Comparison of ENCODE assay signal across 13 cellular contexts in genomic region chr7:36387437-36388345, GRCh38. TPM values are rescaled to one million over a fixed set of nuclear protein-coding genes. Genes with fewer than 3 reads are reported as not detected.
DNase-seq lines count a peak whose midpoint lies in the region; ATAC-seq, FAIRE-seq and TF ChIP-seq lines count a peak whose summit lies in the region.
"Had no signal": no experiment of that assay in that cellular context is flagged by ENCODE, and none has a peak within 500 bp of the region (broad histone marks: within the 10 kb centered on the region; RNA-seq: fewer than 3 reads in every experiment).

No MANE protein-coding gene starts in this region.

- no peak overlapping the region for H3K9ac ChIP-seq in SK-N-SH

- CTCF ChIA-PET in SK-N-SH (lab: Yijun Ruan, JAX), result interaction anchor here (1.0 to 5.8 kb wide), 5 partner anchors 21 to 794 kb away, joined by 3 to 33 read pairs (median 6); a partner anchor contains a TSS

- peaks cover 30% of the 10 kb centered on the region for H3K79me2 ChIP-seq in SK-N-SH (ENCODE audit: insufficient read depth)

- H3K27ac ChIP-seq in SK-N-SH (ENCODE audit: low read depth in 2 of 2, low read length in 1 of 2) (no peak overlapping the region), esophagus squamous epithelium (peak overlapping the region; percentile 86 to 91 (median 88)), suprapubic skin (peak overlapping the region; percentile 3), right cardiac atrium (ENCODE audit: low read length) (no peak overlapping the region)
- H3K27ac ChIP-seq: hepatocyte had no signal

- no peaks in the 10 kb centered on the region for H4K20me1 ChIP-seq in SK-N-SH (ENCODE audit: insufficient read depth)

- H3K4me3 ChIP-seq in SK-N-SH (ENCODE audit: low read depth in 2 of 2, low read length in 1 of 2) (no peak overlapping the region), esophagus squamous epithelium (no peak overlapping the region), suprapubic skin (no peak overlapping the region), right cardiac atrium (ENCODE audit: low read length) (no peak overlapping the region)
- H3K4me3 ChIP-seq: hepatocyte had no signal

- peak overlapping the region; percentile 14; the same call in 1 of the 2 replicates for H2AFZ ChIP-seq in SK-N-SH (ENCODE audit: low read depth)
- H2AFZ ChIP-seq: hepatocyte had no signal

- no peak for TF ChIP-seq RAD21 in SK-N-SH (IDR thresholded peaks at IDR 0.05; ENCODE audit: low read length)

- POLR2A ChIA-PET in SK-N-SH (lab: Yijun Ruan, JAX), result no interaction called here

- no peak for TF ChIP-seq EP300 in SK-N-SH (IDR thresholded peaks at IDR 0.05; ENCODE audit: borderline replicate concordance in 1 of 2, low read depth in 1 of 2, low read length in 1 of 2)
- no peak for TF ChIP-seq EP300 in suprapubic skin (IDR thresholded peaks at IDR 0.05)

- TF ChIP-seq POLR2A in esophagus squamous epithelium (IDR thresholded peaks at IDR 0.05) (no peak), suprapubic skin (IDR thresholded peaks at IDR 0.05) (no peak)

- no peak overlapping the region for H3K4me2 ChIP-seq in SK-N-SH
- H3K4me2 ChIP-seq: hepatocyte had no signal

- H3K27me3 ChIP-seq in SK-N-SH (ENCODE audit: insufficient read depth), result no peaks in the 10 kb centered on the region
- no peaks in the 10 kb centered on the region for H3K27me3 ChIP-seq in esophagus squamous epithelium
- no peaks in the 10 kb centered on the region for H3K27me3 ChIP-seq in suprapubic skin
- H3K27me3 ChIP-seq in right cardiac atrium (ENCODE audit: control insufficient read depth, insufficient read depth), result no peaks in the 10 kb centered on the region
- H3K27me3 ChIP-seq: hepatocyte had no signal

- intact Hi-C loops in esophagus squamous epithelium (cut with DNase I) (no loop called here), right cardiac atrium (cut with DNase I) (no loop called here)

- ATAC-seq in SK-N-SH treated with all-trans-retinoic acid at 6 μM for 48 hours, result no peak
- no peak for ATAC-seq in right cardiac atrium
- no peak for ATAC-seq in GM18861 (IDR thresholded peaks at IDR 0.05; ENCODE audit: unreplicated experiment)
- no peak for ATAC-seq in HG02973 (IDR thresholded peaks at IDR 0.05; ENCODE audit: unreplicated experiment)
- ATAC-seq: activated T-cell treated with anti-CD3 and anti-CD28 coated beads, Interleukin-2, amount 50 U/mL, for 72 hours had no signal

- H3F3A ChIP-seq in SK-N-SH (replicated peaks; ENCODE audit: insufficient read depth), result peaks cover 12% of the 10 kb centered on the region

- WGBS in SK-N-SH (ENCODE audit: low lambda C conversion rate), result 74% methylated on average over 8 of the region's 8 CpGs
- WGBS in esophagus squamous epithelium, 2 donors, result 34 to 38% methylated on average over 8 of the region's 8 CpGs
- 47% methylated on average over 8 of the region's 8 CpGs for WGBS in suprapubic skin
- 60% methylated on average over 8 of the region's 8 CpGs for WGBS in right cardiac atrium

- peaks cover 8 to 14% of the 10 kb centered on the region in 2 experiments; a peak in 3 of 4 replicates for H3K4me1 ChIP-seq in SK-N-SH (ENCODE audit: control insufficient read depth in 1 of 2, insufficient read depth in 2 of 2, low read depth in 1 of 2, low read length in 1 of 2)
- H3K4me1 ChIP-seq in esophagus squamous epithelium, result peaks cover 0 to 50% (median 22%) of the 10 kb centered on the region in 3 donors
- peaks cover 27% of the 10 kb centered on the region for H3K4me1 ChIP-seq in suprapubic skin
- no peaks in the 10 kb centered on the region for H3K4me1 ChIP-seq in right cardiac atrium (ENCODE audit: control insufficient read depth, insufficient read depth, low read length)

- no peaks in the 10 kb centered on the region for H3K36me3 ChIP-seq in SK-N-SH (replicated peaks in 1 of 2; ENCODE audit: control insufficient read depth in 1 of 2, insufficient read depth in 2 of 2, low read length in 1 of 2)
- no peaks in the 10 kb centered on the region for H3K36me3 ChIP-seq in esophagus squamous epithelium
- H3K36me3 ChIP-seq in suprapubic skin, result no peaks in the 10 kb centered on the region

- FAIRE-seq in RCC 7860 (lab: Jason Lieb, UNC), result peak; percentile 41

- H3K9me2 ChIP-seq in SK-N-SH, result no peaks in the 10 kb centered on the region

- H3K9me3 ChIP-seq in SK-N-SH, result no peaks in the 10 kb centered on the region
- H3K9me3 ChIP-seq in esophagus squamous epithelium, result no peaks in the 10 kb centered on the region
- no peaks in the 10 kb centered on the region for H3K9me3 ChIP-seq in suprapubic skin
- H3K9me3 ChIP-seq in right cardiac atrium (ENCODE audit: control insufficient read depth, low read length), result no peaks in the 10 kb centered on the region

- DNase-seq in SK-N-SH, result no peak
- no peak for DNase-seq in RCC 7860 (ENCODE audit: low spot score)
- no peak for DNase-seq in esophagus squamous epithelium (lab: John Stamatoyannopoulos, UW)
- DNase-seq in suprapubic skin (ENCODE audit: low spot score in 2 of 2), result no peak
- DNase-seq in right cardiac atrium, result no peak
- DNase-seq: activated CD4-positive, alpha-beta T cell treated with anti-CD3 and anti-CD28 coated beads, Interleukin-2, amount 50 U/mL, for 48 hours; activated T-cell treated with anti-CD3 and anti-CD28 coated beads, Interleukin-2, amount 50 U/mL, for 72 hours; NCI-H2107; SHP77 had no signal

- TF ChIP-seq CTCF in SK-N-SH (IDR thresholded peaks at IDR 0.05) (no peak), esophagus squamous epithelium (IDR thresholded peaks at IDR 0.05) (no peak), suprapubic skin (IDR thresholded peaks at IDR 0.05) (no peak)

TF ChIP-seq in SK-N-SH, 30 proteins besides CTCF, POLR2A, EP300 and RAD21:
- TF ChIP-seq YY1 (IDR thresholded peaks at IDR 0.05; ENCODE audit: low read depth), result no peak
- no peak for TF ChIP-seq GATA2 (CRISPR knock-in tag; IDR thresholded peaks at IDR 0.05)
- TF ChIP-seq, protein P1, sequence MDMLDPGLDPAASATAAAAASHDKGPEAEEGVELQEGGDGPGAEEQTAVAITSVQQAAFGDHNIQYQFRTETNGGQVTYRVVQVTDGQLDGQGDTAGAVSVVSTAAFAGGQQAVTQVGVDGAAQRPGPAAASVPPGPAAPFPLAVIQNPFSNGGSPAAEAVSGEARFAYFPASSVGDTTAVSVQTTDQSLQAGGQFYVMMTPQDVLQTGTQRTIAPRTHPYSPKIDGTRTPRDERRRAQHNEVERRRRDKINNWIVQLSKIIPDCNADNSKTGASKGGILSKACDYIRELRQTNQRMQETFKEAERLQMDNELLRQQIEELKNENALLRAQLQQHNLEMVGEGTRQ (IDR thresholded peaks at IDR 0.05; ENCODE audit: borderline replicate concordance, low read depth, low read length), result no peak
- TF ChIP-seq NRF1 (IDR thresholded peaks at IDR 0.05; ENCODE audit: low read depth, low read length), result no peak
- no peak for TF ChIP-seq FOXJ3 (CRISPR knock-in tag; IDR thresholded peaks at IDR 0.05)
- no peak for TF ChIP-seq GABPA (IDR thresholded peaks at IDR 0.05; ENCODE audit: low read depth)
- TF ChIP-seq PBX3 (IDR thresholded peaks at IDR 0.05), result no peak

TF ChIP-seq in SK-N-SH treated with all-trans-retinoic acid at 6 μM for 48 hours, 23 proteins besides CTCF, POLR2A, EP300 and RAD21:
- no peak for TF ChIP-seq TOX (CRISPR knock-in tag; IDR thresholded peaks at IDR 0.05; ENCODE audit: borderline replicate concordance)

RNA-seq across cellular contexts. Expression of gene ANLN, which starts 2.0 kb away (rescaled TPM):
- polyA plus RNA-seq in SK-N-SH (2012; rRNA removed) (17.1 and 21.2 TPM in 2 replicates), right cardiac atrium (0.77 TPM)
- 10.0 and 12.1 TPM in 2 replicates for polyA plus RNA-seq in SK-N-SH (2012; cell fraction: cytosol; rRNA removed)
- polyA plus RNA-seq in SK-N-SH (2012; cell fraction: nucleus; rRNA removed), result 62.9 and 95.4 TPM in 2 replicates
- total RNA-seq in esophagus squamous epithelium (10 to 100 TPM; 16.6 to 67.9 (median 25.0) TPM), suprapubic skin (10 to 100 TPM; 10.1 to 33.5 (median 17.9) TPM), right cardiac atrium (1 to 10 TPM; 1.4 to 4.1 (median 3.5) TPM)

Comparison
In these comparisons a context has a peak if more than half of its experiments do, and no peak if none do; other contexts are left out.
1. H3K27ac ChIP-seq: peak in esophagus squamous epithelium (4 of 4) and suprapubic skin (single experiment); none in SK-N-SH (0 of 2) and right cardiac atrium (single experiment).